1 cellular context compared by ENCODE assay signal in the genomic region with DNA sequence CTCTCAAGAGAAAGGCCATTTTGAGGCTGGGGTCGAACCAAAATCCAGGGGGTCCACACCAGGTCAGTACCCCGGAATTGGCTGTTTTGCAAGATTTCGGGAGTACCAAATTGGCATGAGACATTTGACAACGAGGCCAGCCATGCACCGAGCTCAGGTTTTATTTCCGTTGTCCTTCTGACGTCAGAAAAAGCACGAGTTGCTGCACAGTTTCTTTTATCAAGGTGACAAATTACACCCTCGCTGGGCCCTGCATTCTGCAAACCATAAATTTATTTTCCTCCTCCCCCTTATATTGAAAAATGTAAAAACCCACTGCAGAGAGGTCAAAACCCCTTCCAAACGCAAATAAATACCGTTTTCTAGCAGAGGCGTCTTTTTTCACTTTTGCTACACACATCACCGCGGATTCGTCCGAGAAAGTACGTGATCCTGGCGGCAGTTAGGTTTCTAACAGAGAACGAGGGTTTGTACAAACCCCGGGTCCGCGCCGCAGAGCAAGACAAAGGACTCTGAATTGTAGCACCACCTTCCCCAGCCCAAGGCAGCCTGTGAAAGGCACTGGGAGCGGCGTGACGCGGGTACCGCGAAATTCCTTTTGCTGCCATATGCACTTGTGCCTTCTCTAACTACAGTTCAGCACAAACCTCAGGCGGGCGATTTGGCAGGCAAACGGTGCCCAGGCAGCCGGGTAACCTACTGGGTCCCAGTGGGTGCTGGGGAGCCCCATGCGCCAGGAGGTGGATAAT.
TF ChIP-seq lines count a peak whose summit lies in the region.

No MANE protein-coding gene starts in this region.

TF ChIP-seq in HepG2, 621 proteins besides CTCF, POLR2A, EP300 and RAD21 (continued from another document and continues in another):
- TF ChIP-seq, protein P1, sequence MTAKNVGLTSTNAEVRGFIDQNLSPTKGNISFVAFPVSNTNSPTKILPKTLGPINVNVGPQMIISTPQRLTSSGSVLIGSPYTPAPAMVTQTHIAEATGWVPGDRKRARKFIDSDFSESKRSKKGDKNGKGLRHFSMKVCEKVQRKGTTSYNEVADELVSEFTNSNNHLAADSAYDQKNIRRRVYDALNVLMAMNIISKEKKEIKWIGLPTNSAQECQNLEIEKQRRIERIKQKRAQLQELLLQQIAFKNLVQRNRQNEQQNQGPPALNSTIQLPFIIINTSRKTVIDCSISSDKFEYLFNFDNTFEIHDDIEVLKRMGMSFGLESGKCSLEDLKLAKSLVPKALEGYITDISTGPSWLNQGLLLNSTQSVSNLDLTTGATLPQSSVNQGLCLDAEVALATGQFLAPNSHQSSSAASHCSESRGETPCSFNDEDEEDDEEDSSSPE (CRISPR knock-in tag; IDR thresholded peaks at IDR 0.05) = peak; percentile 80
- TF ChIP-seq GATAD2A (CRISPR knock-in tag; IDR thresholded peaks at IDR 0.05) = 0 out of 2 replicates have a peak, but pooled peaks have one; percentile 8
- TF ChIP-seq PPARG (CRISPR knock-in tag; conservative IDR thresholded peaks at IDR 0.05) = no peak
- TF ChIP-seq ZNF274 (CRISPR knock-in tag; IDR thresholded peaks at IDR 0.05) = 0 out of 2 replicates have a peak, but pooled peaks have one; percentile 18
- no peak for TF ChIP-seq BRD4 (CRISPR knock-in tag; IDR thresholded peaks at IDR 0.05)
- TF ChIP-seq, protein P2, sequence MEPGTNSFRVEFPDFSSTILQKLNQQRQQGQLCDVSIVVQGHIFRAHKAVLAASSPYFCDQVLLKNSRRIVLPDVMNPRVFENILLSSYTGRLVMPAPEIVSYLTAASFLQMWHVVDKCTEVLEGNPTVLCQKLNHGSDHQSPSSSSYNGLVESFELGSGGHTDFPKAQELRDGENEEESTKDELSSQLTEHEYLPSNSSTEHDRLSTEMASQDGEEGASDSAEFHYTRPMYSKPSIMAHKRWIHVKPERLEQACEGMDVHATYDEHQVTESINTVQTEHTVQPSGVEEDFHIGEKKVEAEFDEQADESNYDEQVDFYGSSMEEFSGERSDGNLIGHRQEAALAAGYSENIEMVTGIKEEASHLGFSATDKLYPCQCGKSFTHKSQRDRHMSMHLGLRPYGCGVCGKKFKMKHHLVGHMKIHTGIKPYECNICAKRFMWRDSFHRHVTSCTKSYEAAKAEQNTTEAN (CRISPR knock-in tag; conservative IDR thresholded peaks at IDR 0.05) = no peak
- TF ChIP-seq, protein P3, sequence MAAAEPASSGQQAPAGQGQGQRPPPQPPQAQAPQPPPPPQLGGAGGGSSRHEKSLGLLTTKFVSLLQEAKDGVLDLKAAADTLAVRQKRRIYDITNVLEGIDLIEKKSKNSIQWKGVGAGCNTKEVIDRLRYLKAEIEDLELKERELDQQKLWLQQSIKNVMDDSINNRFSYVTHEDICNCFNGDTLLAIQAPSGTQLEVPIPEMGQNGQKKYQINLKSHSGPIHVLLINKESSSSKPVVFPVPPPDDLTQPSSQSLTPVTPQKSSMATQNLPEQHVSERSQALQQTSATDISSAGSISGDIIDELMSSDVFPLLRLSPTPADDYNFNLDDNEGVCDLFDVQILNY (CRISPR knock-in tag; conservative IDR thresholded peaks at IDR 0.05) = peak; percentile 76; the same call in 1 of the 2 replicates
- TF ChIP-seq HOXA3 (CRISPR knock-in tag; IDR thresholded peaks at IDR 0.05) = peak; percentile 24; the same call in 1 of the 2 replicates
- TF ChIP-seq, protein P4, sequence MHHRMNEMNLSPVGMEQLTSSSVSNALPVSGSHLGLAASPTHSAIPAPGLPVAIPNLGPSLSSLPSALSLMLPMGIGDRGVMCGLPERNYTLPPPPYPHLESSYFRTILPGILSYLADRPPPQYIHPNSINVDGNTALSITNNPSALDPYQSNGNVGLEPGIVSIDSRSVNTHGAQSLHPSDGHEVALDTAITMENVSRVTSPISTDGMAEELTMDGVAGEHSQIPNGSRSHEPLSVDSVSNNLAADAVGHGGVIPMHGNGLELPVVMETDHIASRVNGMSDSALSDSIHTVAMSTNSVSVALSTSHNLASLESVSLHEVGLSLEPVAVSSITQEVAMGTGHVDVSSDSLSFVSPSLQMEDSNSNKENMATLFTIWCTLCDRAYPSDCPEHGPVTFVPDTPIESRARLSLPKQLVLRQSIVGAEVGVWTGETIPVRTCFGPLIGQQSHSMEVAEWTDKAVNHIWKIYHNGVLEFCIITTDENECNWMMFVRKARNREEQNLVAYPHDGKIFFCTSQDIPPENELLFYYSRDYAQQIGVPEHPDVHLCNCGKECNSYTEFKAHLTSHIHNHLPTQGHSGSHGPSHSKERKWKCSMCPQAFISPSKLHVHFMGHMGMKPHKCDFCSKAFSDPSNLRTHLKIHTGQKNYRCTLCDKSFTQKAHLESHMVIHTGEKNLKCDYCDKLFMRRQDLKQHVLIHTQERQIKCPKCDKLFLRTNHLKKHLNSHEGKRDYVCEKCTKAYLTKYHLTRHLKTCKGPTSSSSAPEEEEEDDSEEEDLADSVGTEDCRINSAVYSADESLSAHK (CRISPR knock-in tag; IDR thresholded peaks at IDR 0.05; ENCODE audit: borderline replicate concordance) = no peak
- no peak for TF ChIP-seq ERF (CRISPR knock-in tag; IDR thresholded peaks at IDR 0.05)
- TF ChIP-seq SIX1 (CRISPR knock-in tag; IDR thresholded peaks at IDR 0.05; ENCODE audit: borderline replicate concordance) = no peak
- TF ChIP-seq MZF1 (CRISPR knock-in tag; IDR thresholded peaks at IDR 0.05; ENCODE audit: borderline replicate concordance) = no peak
- TF ChIP-seq HNRNPUL1 (IDR thresholded peaks at IDR 0.05; ENCODE audit: low read depth, low read length) = no peak
- TF ChIP-seq SP5 (CRISPR knock-in tag; IDR thresholded peaks at IDR 0.05; ENCODE audit: borderline replicate concordance, low read depth) = no peak
- no peak for TF ChIP-seq ZNF496 (CRISPR knock-in tag; IDR thresholded peaks at IDR 0.05; ENCODE audit: insufficient replicate concordance)
- TF ChIP-seq ASH2L (IDR thresholded peaks at IDR 0.05; ENCODE audit: insufficient read length, low read depth, low read length) = peak; percentile 17
- peak; percentile 38; the same call in 1 of the 2 replicates for TF ChIP-seq ZNF292 (CRISPR knock-in tag; IDR thresholded peaks at IDR 0.05; ENCODE audit: borderline replicate concordance, low read depth)
- TF ChIP-seq ZNF878 (CRISPR knock-in tag; IDR thresholded peaks at IDR 0.05) = no peak
- peak; percentile 38; the same call in 1 of the 2 replicates for TF ChIP-seq NFYB (CRISPR knock-in tag; IDR thresholded peaks at IDR 0.05)
- TF ChIP-seq ZNF577 (CRISPR knock-in tag; IDR thresholded peaks at IDR 0.05; ENCODE audit: borderline replicate concordance, low read depth) = no peak
- peak; percentile 6 for TF ChIP-seq XRCC5 (optimal IDR thresholded peaks at IDR 0.05; ENCODE audit: low read length)
- TF ChIP-seq ZNF724P (CRISPR knock-in tag; IDR thresholded peaks at IDR 0.05; ENCODE audit: borderline replicate concordance) = no peak
- TF ChIP-seq, protein P5, sequence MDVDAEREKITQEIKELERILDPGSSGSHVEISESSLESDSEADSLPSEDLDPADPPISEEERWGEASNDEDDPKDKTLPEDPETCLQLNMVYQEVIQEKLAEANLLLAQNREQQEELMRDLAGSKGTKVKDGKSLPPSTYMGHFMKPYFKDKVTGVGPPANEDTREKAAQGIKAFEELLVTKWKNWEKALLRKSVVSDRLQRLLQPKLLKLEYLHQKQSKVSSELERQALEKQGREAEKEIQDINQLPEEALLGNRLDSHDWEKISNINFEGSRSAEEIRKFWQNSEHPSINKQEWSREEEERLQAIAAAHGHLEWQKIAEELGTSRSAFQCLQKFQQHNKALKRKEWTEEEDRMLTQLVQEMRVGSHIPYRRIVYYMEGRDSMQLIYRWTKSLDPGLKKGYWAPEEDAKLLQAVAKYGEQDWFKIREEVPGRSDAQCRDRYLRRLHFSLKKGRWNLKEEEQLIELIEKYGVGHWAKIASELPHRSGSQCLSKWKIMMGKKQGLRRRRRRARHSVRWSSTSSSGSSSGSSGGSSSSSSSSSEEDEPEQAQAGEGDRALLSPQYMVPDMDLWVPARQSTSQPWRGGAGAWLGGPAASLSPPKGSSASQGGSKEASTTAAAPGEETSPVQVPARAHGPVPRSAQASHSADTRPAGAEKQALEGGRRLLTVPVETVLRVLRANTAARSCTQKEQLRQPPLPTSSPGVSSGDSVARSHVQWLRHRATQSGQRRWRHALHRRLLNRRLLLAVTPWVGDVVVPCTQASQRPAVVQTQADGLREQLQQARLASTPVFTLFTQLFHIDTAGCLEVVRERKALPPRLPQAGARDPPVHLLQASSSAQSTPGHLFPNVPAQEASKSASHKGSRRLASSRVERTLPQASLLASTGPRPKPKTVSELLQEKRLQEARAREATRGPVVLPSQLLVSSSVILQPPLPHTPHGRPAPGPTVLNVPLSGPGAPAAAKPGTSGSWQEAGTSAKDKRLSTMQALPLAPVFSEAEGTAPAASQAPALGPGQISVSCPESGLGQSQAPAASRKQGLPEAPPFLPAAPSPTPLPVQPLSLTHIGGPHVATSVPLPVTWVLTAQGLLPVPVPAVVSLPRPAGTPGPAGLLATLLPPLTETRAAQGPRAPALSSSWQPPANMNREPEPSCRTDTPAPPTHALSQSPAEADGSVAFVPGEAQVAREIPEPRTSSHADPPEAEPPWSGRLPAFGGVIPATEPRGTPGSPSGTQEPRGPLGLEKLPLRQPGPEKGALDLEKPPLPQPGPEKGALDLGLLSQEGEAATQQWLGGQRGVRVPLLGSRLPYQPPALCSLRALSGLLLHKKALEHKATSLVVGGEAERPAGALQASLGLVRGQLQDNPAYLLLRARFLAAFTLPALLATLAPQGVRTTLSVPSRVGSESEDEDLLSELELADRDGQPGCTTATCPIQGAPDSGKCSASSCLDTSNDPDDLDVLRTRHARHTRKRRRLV (CRISPR knock-in tag; IDR thresholded peaks at IDR 0.05) = no peak
- no peak for TF ChIP-seq ARNTL (CRISPR knock-in tag; IDR thresholded peaks at IDR 0.05)
- peak; percentile 41 for TF ChIP-seq IKZF4 (CRISPR knock-in tag; IDR thresholded peaks at IDR 0.05; ENCODE audit: borderline replicate concordance, low read depth, not compliant biosample characterization)
- no peak for TF ChIP-seq ZNF775 (CRISPR knock-in tag; IDR thresholded peaks at IDR 0.05; ENCODE audit: borderline replicate concordance)
- peak; percentile 44; the same call in 1 of the 2 replicates for TF ChIP-seq ZC3H13 (CRISPR knock-in tag; IDR thresholded peaks at IDR 0.05)
- no peak for TF ChIP-seq U2AF1 (optimal IDR thresholded peaks at IDR 0.05; ENCODE audit: low read depth, low read length)
- no peak for TF ChIP-seq RAD51 (IDR thresholded peaks at IDR 0.05; ENCODE audit: borderline replicate concordance)
- TF ChIP-seq NFATC3 (CRISPR knock-in tag; IDR thresholded peaks at IDR 0.05) = 0 out of 2 replicates have a peak, but pooled peaks have one; percentile 50
- no peak for TF ChIP-seq ZBTB1 (CRISPR knock-in tag; IDR thresholded peaks at IDR 0.05; ENCODE audit: borderline replicate concordance)
- TF ChIP-seq LCORL (IDR thresholded peaks at IDR 0.05) = no peak
- no peak for TF ChIP-seq LCORL (CRISPR knock-in tag; IDR thresholded peaks at IDR 0.05)
- TF ChIP-seq ZNF260 (CRISPR knock-in tag; IDR thresholded peaks at IDR 0.05; ENCODE audit: borderline replicate concordance, low read depth) = no peak
- TF ChIP-seq ETV5 (CRISPR knock-in tag; IDR thresholded peaks at IDR 0.05; ENCODE audit: borderline replicate concordance) = no peak
- TF ChIP-seq, protein P6, sequence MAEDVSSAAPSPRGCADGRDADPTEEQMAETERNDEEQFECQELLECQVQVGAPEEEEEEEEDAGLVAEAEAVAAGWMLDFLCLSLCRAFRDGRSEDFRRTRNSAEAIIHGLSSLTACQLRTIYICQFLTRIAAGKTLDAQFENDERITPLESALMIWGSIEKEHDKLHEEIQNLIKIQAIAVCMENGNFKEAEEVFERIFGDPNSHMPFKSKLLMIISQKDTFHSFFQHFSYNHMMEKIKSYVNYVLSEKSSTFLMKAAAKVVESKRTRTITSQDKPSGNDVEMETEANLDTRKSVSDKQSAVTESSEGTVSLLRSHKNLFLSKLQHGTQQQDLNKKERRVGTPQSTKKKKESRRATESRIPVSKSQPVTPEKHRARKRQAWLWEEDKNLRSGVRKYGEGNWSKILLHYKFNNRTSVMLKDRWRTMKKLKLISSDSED (CRISPR knock-in tag; IDR thresholded peaks at IDR 0.05) = no peak
- TF ChIP-seq, protein P7, sequence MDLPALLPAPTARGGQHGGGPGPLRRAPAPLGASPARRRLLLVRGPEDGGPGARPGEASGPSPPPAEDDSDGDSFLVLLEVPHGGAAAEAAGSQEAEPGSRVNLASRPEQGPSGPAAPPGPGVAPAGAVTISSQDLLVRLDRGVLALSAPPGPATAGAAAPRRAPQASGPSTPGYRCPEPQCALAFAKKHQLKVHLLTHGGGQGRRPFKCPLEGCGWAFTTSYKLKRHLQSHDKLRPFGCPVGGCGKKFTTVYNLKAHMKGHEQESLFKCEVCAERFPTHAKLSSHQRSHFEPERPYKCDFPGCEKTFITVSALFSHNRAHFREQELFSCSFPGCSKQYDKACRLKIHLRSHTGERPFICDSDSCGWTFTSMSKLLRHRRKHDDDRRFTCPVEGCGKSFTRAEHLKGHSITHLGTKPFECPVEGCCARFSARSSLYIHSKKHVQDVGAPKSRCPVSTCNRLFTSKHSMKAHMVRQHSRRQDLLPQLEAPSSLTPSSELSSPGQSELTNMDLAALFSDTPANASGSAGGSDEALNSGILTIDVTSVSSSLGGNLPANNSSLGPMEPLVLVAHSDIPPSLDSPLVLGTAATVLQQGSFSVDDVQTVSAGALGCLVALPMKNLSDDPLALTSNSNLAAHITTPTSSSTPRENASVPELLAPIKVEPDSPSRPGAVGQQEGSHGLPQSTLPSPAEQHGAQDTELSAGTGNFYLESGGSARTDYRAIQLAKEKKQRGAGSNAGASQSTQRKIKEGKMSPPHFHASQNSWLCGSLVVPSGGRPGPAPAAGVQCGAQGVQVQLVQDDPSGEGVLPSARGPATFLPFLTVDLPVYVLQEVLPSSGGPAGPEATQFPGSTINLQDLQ (CRISPR knock-in tag; IDR thresholded peaks at IDR 0.05) = no peak
- TF ChIP-seq ZNF737 (CRISPR knock-in tag; IDR thresholded peaks at IDR 0.05; ENCODE audit: borderline replicate concordance) = 0 out of 2 replicates have a peak, but pooled peaks have one; percentile 7
- TF ChIP-seq TGIF2 (CRISPR knock-in tag; IDR thresholded peaks at IDR 0.05) = peak; percentile 99
- TF ChIP-seq ZNF674 (CRISPR knock-in tag; IDR thresholded peaks at IDR 0.05; ENCODE audit: low read depth) = no peak
- no peak for TF ChIP-seq SMARCC2 (IDR thresholded peaks at IDR 0.05)
- no peak for TF ChIP-seq BHLHE40 (IDR thresholded peaks at IDR 0.05; ENCODE audit: low read length)
- no peak for TF ChIP-seq ZNF224 (CRISPR knock-in tag; IDR thresholded peaks at IDR 0.05)
- TF ChIP-seq ZNF343 (CRISPR knock-in tag; IDR thresholded peaks at IDR 0.05) = 0 out of 2 replicates have a peak, but pooled peaks have one; percentile 32
